8 cellular contexts compared by ENCODE assay signal in the genomic region with DNA sequence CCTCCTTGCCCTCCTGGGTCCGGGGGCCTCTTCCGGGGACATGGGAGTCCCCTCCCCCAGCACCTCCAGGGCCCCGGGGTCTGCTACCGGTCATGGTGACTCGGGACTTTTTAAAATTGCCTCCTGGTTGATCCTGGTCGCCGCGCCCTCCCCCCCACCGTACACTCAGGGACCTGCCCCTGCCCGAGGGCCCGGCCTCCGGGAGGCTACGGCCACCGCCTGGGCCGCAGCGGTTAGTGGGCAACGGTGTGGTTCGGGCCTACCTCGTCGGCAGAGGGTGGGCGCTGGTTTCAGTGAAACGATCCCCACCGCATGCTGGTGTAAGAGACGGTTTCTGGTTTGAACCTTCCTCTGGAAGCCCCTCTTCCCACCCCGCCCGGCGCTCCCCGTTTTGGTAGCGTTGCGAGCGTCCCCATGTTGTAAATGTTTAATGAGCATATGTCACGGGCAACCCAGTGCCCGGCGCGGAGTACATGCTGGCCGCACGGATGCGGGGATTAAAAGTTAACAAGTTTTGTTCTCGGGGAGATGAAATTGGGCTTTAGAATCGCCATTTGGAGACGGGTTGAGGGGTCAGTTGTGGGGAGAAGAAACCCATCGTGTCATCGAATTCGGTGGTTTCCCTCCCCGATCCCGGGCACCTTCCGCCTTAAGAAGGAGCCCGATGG. TPM values are rescaled to one million over a fixed set of nuclear protein-coding genes. Genes with fewer than 3 reads are reported as not detected.
A peak's percentile ranks its signal among the peaks of the same experiment; 100 is the strongest.
DNase-seq lines count a peak whose midpoint lies in the region; ATAC-seq and TF ChIP-seq lines count a peak whose summit lies in the region.

No MANE protein-coding gene starts in this region.

- peaks cover 6% of the 10 kb centered on the region for H3K27me3 Mint-ChIP-seq in neural progenitor cell (ENCODE audit: insufficient read depth, low read depth)

- no peak for TF ChIP-seq POLR2A in NB4 (IDR thresholded peaks at IDR 0.05; ENCODE audit: extremely low read depth, insufficient read length)

- peaks cover 18% of the 10 kb centered on the region for H3F3A ChIP-seq in neural progenitor cell (ENCODE audit: low read depth)

- no peak overlapping the region for H3K27ac ChIP-seq in neural progenitor cell
- H3K27ac ChIP-seq in upper lobe of right lung: peak overlapping the region; percentile 95

- intact Hi-C loops in upper lobe of right lung (cut with DNase I): no loop called here

- H3K27me3 ChIP-seq in neural progenitor cell (no peaks in the 10 kb centered on the region), upper lobe of right lung (no peaks in the 10 kb centered on the region)

- peak overlapping the region; percentile 86 for H3K27ac Mint-ChIP-seq in neural progenitor cell

- peaks cover 51% of the 10 kb centered on the region for H3K4me1 Mint-ChIP-seq in neural progenitor cell

- no peak overlapping the region for H2AFZ ChIP-seq in neural progenitor cell (replicated peaks)

- H3K4me1 ChIP-seq in neural progenitor cell: peaks cover 48% of the 10 kb centered on the region
- peaks cover 45% of the 10 kb centered on the region for H3K4me1 ChIP-seq in upper lobe of right lung

- H3K9ac ChIP-seq in neural progenitor cell: peak overlapping the region; percentile 84

- peaks cover 64% of the 10 kb centered on the region for H3K79me2 ChIP-seq in neural progenitor cell (ENCODE audit: low read depth)

- H3K9me3 ChIP-seq in neural progenitor cell (ENCODE audit: low read depth): no peaks in the 10 kb centered on the region
- H3K9me3 ChIP-seq in upper lobe of right lung: no peaks in the 10 kb centered on the region

- ATAC-seq in upper lobe of right lung (peak; percentile 13), GM19328 (IDR thresholded peaks at IDR 0.05; ENCODE audit: unreplicated experiment) (no peak), GM18498 (IDR thresholded peaks at IDR 0.05; ENCODE audit: unreplicated experiment) (no peak)

- H3K4me2 ChIP-seq in neural progenitor cell: peak overlapping the region; percentile 94

- DNase-seq in Caki2 (ENCODE audit: low read depth): peak; percentile 72
- DNase-seq in NB4 (ENCODE audit: low read depth): peak; percentile 68
- DNase-seq in activated T-cell treated with anti-CD3 and anti-CD28 coated beads, Interleukin-2, amount 50 U/mL, for 48 hours: peak; percentile 66 to 69
- DNase-seq in fibroblast of mammary gland (ENCODE audit: low read depth): no peak
- peak; percentile 54 for DNase-seq in neural progenitor cell (ENCODE audit: low spot score)
- peak; percentile 83 for DNase-seq in upper lobe of right lung

- H3K4me3 ChIP-seq in NB4 (ENCODE audit: low read depth, low read length) (peak overlapping the region; percentile 96), fibroblast of mammary gland (ENCODE audit: control insufficient read depth, low read depth, low read length) (peak overlapping the region; percentile 91), neural progenitor cell (peak overlapping the region; percentile 96), upper lobe of right lung (peak overlapping the region; percentile 97)

- H3K4me3 Mint-ChIP-seq in neural progenitor cell: peak overlapping the region; percentile 99

- in situ Hi-C loops in Caki2 (cut with HindIII; ENCODE audit: low pct_unique_long_range_greater_than_20kb, low sequenced_read_pairs): no loop called here

- TF ChIP-seq CTCF in NB4 (IDR thresholded peaks at IDR 0.05; ENCODE audit: low read depth, low read length) (no peak), fibroblast of mammary gland (conservative IDR thresholded peaks at IDR 0.05; ENCODE audit: control insufficient read depth, insufficient read depth, low read depth, low read length) (no peak), neural progenitor cell (IDR thresholded peaks at IDR 0.05) (no peak), upper lobe of right lung (IDR thresholded peaks at IDR 0.05) (no peak)

- H4K20me1 ChIP-seq in neural progenitor cell (ENCODE audit: low read depth): peaks cover 52% of the 10 kb centered on the region

- H3K9me3 Mint-ChIP-seq in neural progenitor cell: no peaks in the 10 kb centered on the region

- H3K36me3 ChIP-seq in neural progenitor cell: no peaks in the 10 kb centered on the region
- H3K36me3 ChIP-seq in upper lobe of right lung: no peaks in the 10 kb centered on the region

- peaks cover 2% of the 10 kb centered on the region for H3K36me3 Mint-ChIP-seq in neural progenitor cell

RNA-seq across cellular contexts. Expression of gene LARP1, which starts 1.2 kb away (rescaled TPM):
- total RNA-seq in Caki2 (2014; rRNA removed; shearing (Covaris generic); ENCODE audit: low replicate concordance): 18.0 and 18.4 TPM in 2 replicates
- total RNA-seq in neural progenitor cell (ENCODE audit: low replicate concordance) (53.8 and 85.2 TPM in 2 replicates), upper lobe of right lung (151 TPM)
